Comparison of ENCODE assay signal across 23 cellular contexts in the genomic region with DNA sequence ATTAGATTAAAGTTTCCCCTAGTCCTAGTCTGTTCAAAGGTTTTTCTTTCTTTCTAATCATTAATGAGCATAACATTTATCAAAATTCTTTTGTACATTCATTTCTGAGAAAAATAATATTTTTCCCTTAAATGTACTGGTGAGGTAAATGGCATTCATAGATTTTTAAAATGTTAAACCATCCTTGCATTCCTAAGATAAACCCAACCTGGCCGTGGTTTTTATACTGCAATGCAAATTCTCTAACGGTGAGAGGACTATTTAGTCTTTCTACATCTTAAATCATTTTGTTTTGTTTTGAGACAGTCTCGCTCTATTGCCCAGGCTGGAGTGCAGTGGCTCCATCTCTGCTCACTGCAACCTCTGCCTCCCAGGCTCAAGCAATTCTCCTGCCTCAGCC. TPM values are rescaled to one million over a fixed set of nuclear protein-coding genes. Genes with fewer than 3 reads are reported as not detected.
DNase-seq lines count a peak whose midpoint lies in the region; ATAC-seq, FAIRE-seq and TF ChIP-seq lines count a peak whose summit lies in the region.
"Had no signal": no experiment of that assay in that cellular context is flagged by ENCODE, and none has a peak within 500 bp of the region (broad histone marks: within the 10 kb centered on the region; RNA-seq: fewer than 3 reads in every experiment).

No MANE protein-coding gene starts in this region.

- H3K27me3 Mint-ChIP-seq in Caco-2 (ENCODE audit: insufficient read depth, unreplicated experiment) (no peaks in the 10 kb centered on the region), immature natural killer cell (ENCODE audit: low read depth in 3 of 3) (peaks cover 7 to 17% (median 15%) of the 10 kb centered on the region in 3 donors), H9 (ENCODE audit: low read depth) (no peaks in the 10 kb centered on the region)

- H3K4me3 ChIP-seq in Caco-2 (ENCODE audit: low read depth, low read length) (no peak overlapping the region), K562 (no peak overlapping the region)
- H3K4me3 ChIP-seq: GM12878 had no signal

- H3K36me3 ChIP-seq in Caco-2 (ENCODE audit: control insufficient read depth, insufficient read depth, low read length) (no peaks in the 10 kb centered on the region), K562 (ENCODE audit: control insufficient read depth, insufficient read depth, low read length) (no peaks in the 10 kb centered on the region)

- no peak for DNase-seq in Caco-2
- no peak for DNase-seq in K562 (ENCODE audit: extremely low read depth in 1 of 4, low spot score in 3 of 4)
- DNase-seq in immature natural killer cell = no peak
- DNase-seq in renal cortical epithelial cell (ENCODE audit: low read depth) = peak; percentile 22
- no peak for DNase-seq in NCI-H2227 (lab: John Stamatoyannopoulos, UW; ENCODE audit: unreplicated experiment)
- no peak for DNase-seq in iPS-NIHi11 (ENCODE audit: low spot score)
- DNase-seq in H9 = no peak
- DNase-seq: DMS 273 treated with DMSO at 0.1 percent for 48 hours, DND-41, GOT3, IMR-90, Karpas-422, NCI-H1694, NCI-H2081 treated with DMSO at 0.1 percent for 48 hours, NCI-H2171 treated with DMSO at 0.1 percent for 48 hours, NCI-H446, NCI-H526, OCI-M1, SHP77 had no signal

- FAIRE-seq in K562 (lab: Jason Lieb, UNC) = no peak
- FAIRE-seq: A204.1, GM12878 had no signal

- H3K27me3 ChIP-seq in Caco-2 (replicated peaks; ENCODE audit: control insufficient read depth, insufficient read depth, low read length) (no peaks in the 10 kb centered on the region), K562 (ENCODE audit: control insufficient read depth in 2 of 2, insufficient read depth in 2 of 2, low read length in 2 of 2) (peaks cover 5 to 30% of the 10 kb centered on the region in 2 experiments; a peak in 3 of 5 replicates), H9 (ENCODE audit: insufficient read depth, low read length) (no peaks in the 10 kb centered on the region)

- no peak overlapping the region for H2BK20ac ChIP-seq in H9 (ENCODE audit: low read depth, low read length, poor library complexity, severe bottlenecking)

- H3K9me1 ChIP-seq in K562 (ENCODE audit: control insufficient read depth, insufficient read depth, low read length) = no peaks in the 10 kb centered on the region

- no peak overlapping the region for H2BK120ac ChIP-seq in H9 (ENCODE audit: low read depth, low read length, poor library complexity, severe bottlenecking)

- no peaks in the 10 kb centered on the region for H3K79me1 ChIP-seq in H9 (ENCODE audit: insufficient read depth, low read depth, low read length, poor library complexity, severe bottlenecking)

- intact Hi-C loops in Caco-2 (cut with micrococcal nuclease; ENCODE audit: unreplicated experiment) (loop anchor here (5.0 kb wide), 1 partner anchor 56 kb away; no protein-coding TSS in a partner anchor), K562 (cut with micrococcal nuclease) (no loop called here)

- peaks cover 57% of the 10 kb centered on the region for H3K4me1 Mint-ChIP-seq in Caco-2 (ENCODE audit: low read depth, unreplicated experiment)
- peaks cover 52 to 69% of the 10 kb centered on the region in 2 donors for H3K4me1 Mint-ChIP-seq in immature natural killer cell
- H3K4me1 Mint-ChIP-seq in H9 = peaks cover 40 to 44% of the 10 kb centered on the region in 2 experiments

- H3K27ac Mint-ChIP-seq in Caco-2 (ENCODE audit: unreplicated experiment) (peak overlapping the region; percentile 99), immature natural killer cell (peak overlapping the region in 3 of 6 donors; percentile 61 to 75 (median 66)), H9 (no peak overlapping the region)

- H3K14ac ChIP-seq in H9 (ENCODE audit: insufficient read depth, low read length) = no peak overlapping the region

- H3K9ac ChIP-seq in K562 (ENCODE audit: insufficient read depth in 1 of 2, low read depth in 2 of 2, low read length in 2 of 2) (no peak overlapping the region), H9 (ENCODE audit: extremely low read depth, insufficient read length, low read length) (no peak overlapping the region)

- CTCF ChIA-PET in Caco-2 (lab: Charles Lee) (no interaction called here), K562 (lab: Yijun Ruan, JAX; ENCODE audit: low intra/inter-chr PET ratio) (no interaction called here)

- no peak overlapping the region for H3K4me3 Mint-ChIP-seq in Caco-2 (ENCODE audit: unreplicated experiment)
- H3K4me3 Mint-ChIP-seq in immature natural killer cell = peak overlapping the region in 3 of 5 donors; percentile 3 to 51 (median 35)
- H3K4me3 Mint-ChIP-seq in H9 = no peak overlapping the region

- H2BK15ac ChIP-seq in H9 (ENCODE audit: low read depth, low read length) = no peak overlapping the region

- H2AFZ ChIP-seq in K562 (ENCODE audit: low read depth, low read length) (no peak overlapping the region), H9 (ENCODE audit: low read length) (no peak overlapping the region)

- H3K79me2 ChIP-seq in K562 (ENCODE audit: control insufficient read depth, insufficient read depth, low read length) (no peaks in the 10 kb centered on the region), H9 (ENCODE audit: insufficient read depth, low read length) (no peaks in the 10 kb centered on the region)

- no peak overlapping the region for H4K91ac ChIP-seq in H9 (ENCODE audit: insufficient read length, low read depth, low read length)

- H3K4me1 ChIP-seq in Caco-2 (peaks cover 46% of the 10 kb centered on the region), K562 (replicated peaks in 1 of 2; ENCODE audit: control insufficient read depth in 2 of 2, insufficient read depth in 2 of 2, low read length in 2 of 2) (peaks cover 0 to 12% of the 10 kb centered on the region in 2 experiments; a peak in 2 of 5 replicates), H9 (ENCODE audit: insufficient read depth, low read length) (peaks cover 6% of the 10 kb centered on the region; the same call in 1 of the 2 replicates)

- WGBS in K562 (ENCODE audit: insufficient coverage, low coverage, missing lambda C conversion rate) = 0% methylated on average over 3 of the region's 3 CpGs
- no CpG with 5 or more reads among the region's 3 CpGs for WGBS in H9 (ENCODE audit: extremely low coverage, insufficient read length, low lambda C conversion rate)

- H3K4me2 ChIP-seq in K562 (ENCODE audit: insufficient read depth, low read length) (no peak overlapping the region), H9 (ENCODE audit: insufficient read depth, insufficient read length, low read length) (no peak overlapping the region)

- no peak overlapping the region for H3K56ac ChIP-seq in H9 (ENCODE audit: insufficient read length, low read depth, low read length)

- H4K20me1 ChIP-seq in K562 (replicated peaks; ENCODE audit: control insufficient read depth, insufficient read depth, low read length) (no peaks in the 10 kb centered on the region; the same call in 1 of the 2 replicates), H9 (ENCODE audit: control insufficient read depth, insufficient read depth, insufficient read length) (peaks cover 2% of the 10 kb centered on the region)

- H2AK5ac ChIP-seq in H9 (ENCODE audit: insufficient read length, low read length) = no peak overlapping the region

- in situ Hi-C loops in K562 (cut with MboI) = no loop called here

- H4K5ac ChIP-seq in H9 (ENCODE audit: insufficient read length, low read depth, low read length) = no peak overlapping the region

- H4K8ac ChIP-seq in H9 (replicated peaks; ENCODE audit: insufficient read length, low read depth, low read length) = no peak overlapping the region

- no TSS peak for BruUV-seq in Caco-2 (replicated peaks; lab: Mats Ljungman, UMichigan)
- no TSS peak for BruUV-seq in K562 (replicated peaks; lab: Mats Ljungman, UMichigan)

- no peak overlapping the region for H3T11ph ChIP-seq in H9 (ENCODE audit: low read length)

- TF ChIP-seq RAD21 in K562 (CRISPR knock-in tag; conservative IDR thresholded peaks at IDR 0.05 in 1 of 2, IDR thresholded peaks at IDR 0.05 in 1 of 2) = no peak

- H3K23me2 ChIP-seq in H9 (ENCODE audit: insufficient read length, low read depth, low read length, poor library complexity, severe bottlenecking) = peaks cover 4% of the 10 kb centered on the region

- H3K4ac ChIP-seq in H9 (ENCODE audit: low read depth, low read length) = no peak overlapping the region

- H3K23ac ChIP-seq in H9 (ENCODE audit: insufficient read length, low read depth, low read length) = no peak overlapping the region

- no peak overlapping the region for H3K27ac ChIP-seq in K562 (ENCODE audit: extremely low read depth, low read depth, low read length)
- H3K27ac ChIP-seq in H9 (ENCODE audit: insufficient read length, low read depth, low read length) = no peak overlapping the region

- H3K18ac ChIP-seq in H9 (ENCODE audit: insufficient read length, low read depth, low read length) = no peak overlapping the region

- H3K36me3 Mint-ChIP-seq in Caco-2 (ENCODE audit: insufficient read depth, unreplicated experiment) (peaks cover 75% of the 10 kb centered on the region), immature natural killer cell (peaks cover 5 to 17% (median 7%) of the 10 kb centered on the region in 3 donors), H9 (ENCODE audit: insufficient read depth in 1 of 3, low read depth in 3 of 3) (peaks cover 14 to 33% (median 22%) of the 10 kb centered on the region in 3 experiments)

- ATAC-seq in K562 (no peak), HG02973 (IDR thresholded peaks at IDR 0.05; ENCODE audit: unreplicated experiment) (no peak)
- ATAC-seq: GM12878, HCT116 had no signal

- peaks cover 23% of the 10 kb centered on the region for H3K9me3 Mint-ChIP-seq in Caco-2 (ENCODE audit: unreplicated experiment)
- peaks cover 0 to 15% (median 13%) of the 10 kb centered on the region in 6 donors for H3K9me3 Mint-ChIP-seq in immature natural killer cell
- peaks cover 5 to 7% of the 10 kb centered on the region in 2 experiments; a peak in 2 of 5 replicates for H3K9me3 Mint-ChIP-seq in H9

- TF ChIP-seq CTCF in Caco-2 (IDR thresholded peaks at IDR 0.05; ENCODE audit: insufficient read depth in 1 of 2, low read depth in 1 of 2, low read length in 1 of 2, severe bottlenecking in 1 of 2, unreplicated experiment in 1 of 2) (no peak), K562 (IDR thresholded peaks at IDR 0.05 in 2 of 3, conservative IDR thresholded peaks at IDR 0.05 in 1 of 3; ENCODE audit: insufficient read depth in 2 of 3, low read depth in 1 of 3, low read length in 3 of 3) (no peak), H9 (conservative IDR thresholded peaks at IDR 0.05) (no peak)

- H2BK5ac ChIP-seq in H9 (ENCODE audit: insufficient read length, low read length) = no peak overlapping the region

- no peak for TF ChIP-seq POLR2A in K562 (conservative IDR thresholded peaks at IDR 0.05)

- no peak for TF ChIP-seq EP300 in K562 (IDR thresholded peaks at IDR 0.05; ENCODE audit: low read length)

- no peak overlapping the region for H2BK12ac ChIP-seq in H9 (ENCODE audit: insufficient read length, low read depth, low read length)

- POLR2A ChIA-PET in Caco-2 (lab: Charles Lee) = no interaction called here
- POLR2A ChIA-PET in K562 (lab: Yijun Ruan, JAX) = no interaction called here

- H3K9me3 ChIP-seq in Caco-2 = peaks cover 13% of the 10 kb centered on the region
- no peaks in the 10 kb centered on the region for H3K9me3 ChIP-seq in K562 (replicated peaks; ENCODE audit: control insufficient read depth, insufficient read depth, low read depth, low read length)
- H3K9me3 ChIP-seq in H9 (ENCODE audit: control insufficient read depth, low read depth, low read length) = no peaks in the 10 kb centered on the region

RNA-seq across cellular contexts. Expression of gene TRMU, which starts 40.6 kb away (rescaled TPM):
- total RNA-seq in Caco-2 (2022) (73.9 and 78.4 TPM in 2 replicates), K562 (2014; rRNA removed) (47.2 and 52.2 TPM in 2 replicates), K562 (2014; rRNA removed; fragmentation: Illumina TruSeq; extraction: Trizol) (28.6 and 28.8 TPM in 2 replicates), K562 (2015; rRNA removed; fragmentation: Illumina TruSeq; extraction: Trizol) (38.2 and 38.7 TPM in 2 replicates), K562 (2021) (46.0 and 47.2 TPM in 2 replicates), renal cortical epithelial cell (24.3 and 41.2 TPM in 2 replicates), H9 (2021) (82.5 and 86.3 TPM in 2 replicates)
- total RNA-seq in K562 (2011; cell fraction: chromatin; rRNA removed; ENCODE audit: low replicate concordance) = 143 and 244 TPM in 2 replicates
- 146 and 197 TPM in 2 replicates for total RNA-seq in K562 (2011; cell fraction: nucleolus; rRNA removed)
- total RNA-seq in K562 (2011; cell fraction: nucleoplasm; rRNA removed) = 117 and 144 TPM in 2 replicates
- polyA plus RNA-seq in K562 (2011; rRNA removed) (35.3 and 36.7 TPM in 2 replicates), K562 (2014; fragmentation: Illumina TruSeq; extraction: Trizol) (33.3 and 36.3 TPM in 2 replicates), K562 (2014; fragmentation: Nextera tagmentation; extraction: Ambion mirVana) (1 to 10 TPM; 2.3 to 3.7 TPM), K562 (2014; rRNA removed) (49.9 and 54.1 TPM in 2 replicates), immature natural killer cell (10 to 100 TPM; 12.3 to 18.5 (median 16.8) TPM)
- polyA plus RNA-seq in K562 (2011; cell fraction: cytosol; rRNA removed) = 28.7 and 36.3 TPM in 2 replicates
- polyA plus RNA-seq in K562 (2011; cell fraction: nucleus; rRNA removed) = 224 and 236 TPM in 2 replicates
- 31.9 and 36.3 TPM in 2 replicates for polyA plus RNA-seq in K562 (2012)
- 24.6 and 28.1 TPM in 2 replicates for polyA minus RNA-seq in K562 (2011; rRNA and poly(A)+ RNA removed)
- polyA minus RNA-seq in K562 (2011; cell fraction: cytosol; rRNA and poly(A)+ RNA removed) = 11.9 and 14.3 TPM in 2 replicates
- polyA minus RNA-seq in K562 (2011; cell fraction: nucleus; rRNA and poly(A)+ RNA removed) = 113 and 153 TPM in 2 replicates

Comparison
In these comparisons a context has a peak if more than half of its experiments do, and no peak if none do; other contexts are left out.
1. H3K4me3 Mint-ChIP-seq: peak in immature natural killer cell (3 of 5); none in Caco-2 (single experiment) and H9 (0 of 2).